25 cellular contexts compared by ENCODE assay signal in genomic region chr1:201497935-201498509, GRCh38. TPM values are rescaled to one million over a fixed set of nuclear protein-coding genes. Genes with fewer than 3 reads are reported as not detected.
DNase-seq lines count a peak whose midpoint lies in the region; TF ChIP-seq lines count a peak whose summit lies in the region.
"Had no signal": no experiment of that assay in that cellular context is flagged by ENCODE, and none has a peak within 500 bp of the region (broad histone marks: within the 10 kb centered on the region; RNA-seq: fewer than 3 reads in every experiment).

No MANE protein-coding gene starts in this region.

- peaks cover 53% of the 10 kb centered on the region for H3K36me3 Mint-ChIP-seq in MCF 10A (ENCODE audit: insufficient read depth, unreplicated experiment)

- WGBS in sigmoid colon, 2 donors: 89 to 95% methylated on average over 16 of the region's 16 CpGs

- peak overlapping the region in 2 of 3 donors; percentile 16 to 96 for H3K4me3 ChIP-seq in breast epithelium
- no peak overlapping the region for H3K4me3 ChIP-seq in iPS-15b (ENCODE audit: low read depth, low read length)
- peak overlapping the region in 3 of 4 donors; percentile 1 to 85 (median 71) for H3K4me3 ChIP-seq in sigmoid colon
- H3K4me3 ChIP-seq in uterus: no peak overlapping the region
- no peak overlapping the region for H3K4me3 ChIP-seq in brain microvascular endothelial cell (ENCODE audit: low read depth, low read length)
- H3K4me3 ChIP-seq: left lung had no signal

- TF ChIP-seq CTCF in breast epithelium (IDR thresholded peaks at IDR 0.05) (no peak), MCF 10A (IDR thresholded peaks at IDR 0.05; ENCODE audit: unreplicated experiment) (no peak), sigmoid colon (IDR thresholded peaks at IDR 0.05) (no peak), uterus (IDR thresholded peaks at IDR 0.05) (no peak), brain microvascular endothelial cell (IDR thresholded peaks at IDR 0.05; ENCODE audit: low read depth, low read length, missing control alignments) (no peak)

- no peaks in the 10 kb centered on the region for H3K9me3 Mint-ChIP-seq in MCF 10A (ENCODE audit: unreplicated experiment)
- H3K9me3 Mint-ChIP-seq: activated CD4-positive, alpha-beta T cell treated with anti-CD3 and anti-CD28 coated beads, Interleukin-2, amount 10 ng/mL, durations not matched to agents 24 days and 14 days; activated T-helper 2 cell treated with anti-CD3 and anti-CD28 coated beads, Interferon-gamma antibody, Interleukin-2, Interleukin-4, amounts not matched to agents 10 μg/mL and 5 μg/mL and 100 μg/mL, durations not matched to agents 14 hours and 24 hours and 36 hours; central memory CD8-positive, alpha-beta T cell; T-helper 1 cell treated with Interleukin-12 subunit alpha and Interleukin-12 subunit beta and Interleukin-4 antibody, amounts not matched to agents 30 μg/mL and 1 μg/mL, for 36 hours had no signal

- in situ Hi-C loops in brain microvascular endothelial cell (cut with HindIII; ENCODE audit: low pct_ligation_motif_present, low sequenced_read_pairs): no loop called here

- peak in 2 of 4 donors; percentile 21 to 27 for TF ChIP-seq EP300 in sigmoid colon (IDR thresholded peaks at IDR 0.05)

- H3K4me1 ChIP-seq in breast epithelium (peaks cover 34 to 52% of the 10 kb centered on the region in 2 donors), iPS-15b (ENCODE audit: control insufficient read depth, insufficient read depth, low read length) (peaks cover 11% of the 10 kb centered on the region), sigmoid colon (peaks cover 0 to 100% (median 97%) of the 10 kb centered on the region in 4 donors), uterus (peaks cover 34 to 42% of the 10 kb centered on the region in 2 donors)

- no peak overlapping the region for H3K27ac Mint-ChIP-seq in MCF 10A (ENCODE audit: low read depth, unreplicated experiment)
- H3K27ac Mint-ChIP-seq: activated CD4-positive, alpha-beta T cell treated with anti-CD3 and anti-CD28 coated beads, Interleukin-2, amount 10 ng/mL, durations not matched to agents 24 days and 14 days; activated T-helper 2 cell treated with anti-CD3 and anti-CD28 coated beads, Interferon-gamma antibody, Interleukin-2, Interleukin-4, amounts not matched to agents 10 μg/mL and 5 μg/mL and 100 μg/mL, durations not matched to agents 14 hours and 24 hours and 36 hours; B cell; T-helper 1 cell treated with Interleukin-12 subunit alpha and Interleukin-12 subunit beta and Interleukin-4 antibody, amounts not matched to agents 30 μg/mL and 1 μg/mL, for 36 hours had no signal

- peak overlapping the region; percentile 17 for H3K9ac ChIP-seq in iPS-15b (ENCODE audit: low read depth, low read length)

- no peak for TF ChIP-seq POLR2A in breast epithelium (IDR thresholded peaks at IDR 0.05)
- no peak for TF ChIP-seq POLR2A in sigmoid colon (IDR thresholded peaks at IDR 0.05)
- TF ChIP-seq POLR2A in uterus (IDR thresholded peaks at IDR 0.05): no peak

- peaks cover 53% of the 10 kb centered on the region for H3K4me1 Mint-ChIP-seq in MCF 10A (ENCODE audit: insufficient read depth, unreplicated experiment)
- H3K4me1 Mint-ChIP-seq: B cell had no signal

- intact Hi-C loops in breast epithelium (cut with DNase I; ENCODE audit: low total_unique reads) (no loop called here), MCF 10A (cut with micrococcal nuclease) (no loop called here), sigmoid colon (cut with DNase I) (no loop called here), uterus (cut with DNase I; ENCODE audit: low total_unique reads) (no loop called here)

- no peak overlapping the region for H3K4me3 Mint-ChIP-seq in MCF 10A (ENCODE audit: unreplicated experiment)
- H3K4me3 Mint-ChIP-seq: activated CD4-positive, alpha-beta T cell treated with anti-CD3 and anti-CD28 coated beads, Interleukin-2, amount 10 ng/mL, durations not matched to agents 24 days and 14 days; B cell; central memory CD8-positive, alpha-beta T cell; T-helper 1 cell treated with Interleukin-12 subunit alpha and Interleukin-12 subunit beta and Interleukin-4 antibody, amounts not matched to agents 30 μg/mL and 1 μg/mL, for 36 hours had no signal

- CTCF ChIA-PET in MCF 10A (lab: Yijun Ruan, JAX): interaction anchor here (0.5 to 70.3 kb wide), 5 partner anchors 6 to 636 kb away, joined by 3 to 3816 read pairs (median 7); partner anchors contain the start of genes CSRP1 and PHLDA3

- H3K9me3 ChIP-seq in breast epithelium: no peaks in the 10 kb centered on the region
- no peaks in the 10 kb centered on the region for H3K9me3 ChIP-seq in iPS-15b (ENCODE audit: control insufficient read depth, insufficient read depth, low read length)
- H3K9me3 ChIP-seq in sigmoid colon: no peaks in the 10 kb centered on the region
- H3K9me3 ChIP-seq in uterus: no peaks in the 10 kb centered on the region
- H3K9me3 ChIP-seq: Caco-2, left lung had no signal

- H3K27me3 Mint-ChIP-seq in MCF 10A (ENCODE audit: insufficient read depth, unreplicated experiment): no peaks in the 10 kb centered on the region
- H3K27me3 Mint-ChIP-seq: activated CD4-positive, alpha-beta T cell treated with anti-CD3 and anti-CD28 coated beads, Interleukin-2, amount 10 ng/mL, durations not matched to agents 24 days and 14 days; B cell; central memory CD8-positive, alpha-beta T cell had no signal

- H3K27me3 ChIP-seq in breast epithelium: no peaks in the 10 kb centered on the region
- H3K27me3 ChIP-seq in iPS-15b (ENCODE audit: control insufficient read depth, insufficient read depth, low read length): no peaks in the 10 kb centered on the region
- H3K27me3 ChIP-seq in sigmoid colon: no peaks in the 10 kb centered on the region
- H3K27me3 ChIP-seq in uterus: no peaks in the 10 kb centered on the region
- no peaks in the 10 kb centered on the region for H3K27me3 ChIP-seq in brain microvascular endothelial cell (replicated peaks)
- H3K27me3 ChIP-seq: left lung had no signal

- BruUV-seq in MCF 10A (replicated peaks; lab: Mats Ljungman, UMichigan): no TSS peak

- DNase-seq in breast epithelium (ENCODE audit: low spot score in 2 of 2) (no peak), MCF 10A (ENCODE audit: unreplicated experiment) (no peak), sigmoid colon (no peak), uterus (no peak), brain microvascular endothelial cell (no peak), glomerular visceral epithelial cell (ENCODE audit: extremely low spot score) (no peak)
- no peak for DNase-seq in NK-92 treated with Interleukin-12 subunit alpha and Interleukin-12 subunit beta, amount 100 ng/mL, for 24 hours (lab: John Stamatoyannopoulos, UW)
- DNase-seq: 8988T; activated CD4-positive, alpha-beta T cell treated with anti-CD3 and anti-CD28 coated beads, Interleukin-2, amount 10 ng/mL, durations not matched to agents 24 days and 14 days; Caco-2; effector memory CD4-positive, alpha-beta T cell; glutamatergic neuron; H7; KBM-7; left lung; NCI-H1694; nucleus accumbens; SHP77 treated with DMSO at 0.1 percent for 48 hours; stimulated activated CD4-positive, alpha-beta T cell treated with anti-CD3 and anti-CD28 coated beads, Interleukin-15, amount 100 ng/mL, for 24 hours had no signal

- H3K36me3 ChIP-seq in breast epithelium (no peaks in the 10 kb centered on the region), iPS-15b (ENCODE audit: control insufficient read depth, insufficient read depth, low read length) (no peaks in the 10 kb centered on the region), sigmoid colon (peaks cover 20 to 53% (median 30%) of the 10 kb centered on the region in 4 donors), uterus (no peaks in the 10 kb centered on the region), brain microvascular endothelial cell (replicated peaks) (peaks cover 87% of the 10 kb centered on the region)

- H3K27ac ChIP-seq in breast epithelium: peak overlapping the region; percentile 97 to 99
- H3K27ac ChIP-seq in sigmoid colon: peak overlapping the region; percentile 92 to 98 (median 96)
- peak overlapping the region; percentile 97 to 99 for H3K27ac ChIP-seq in uterus
- no peak overlapping the region for H3K27ac ChIP-seq in brain microvascular endothelial cell
- H3K27ac ChIP-seq: left lung had no signal

- POLR2A ChIA-PET in MCF 10A (lab: Yijun Ruan, JAX): interaction anchor here (0.6 to 13.9 kb wide), 5 partner anchors 5 to 232 kb away, joined by 3 to 257 read pairs (median 227); partner anchors contain the start of genes CSRP1 and PHLDA3

RNA-seq across cellular contexts. Expression of gene CSRP1, which starts 8.9 kb away (rescaled TPM):
- total RNA-seq in breast epithelium (1,000 to 10,000 TPM in 1 of 3 donors, 100 to 1,000 TPM in 2; 186 to 1,491 (median 767) TPM), MCF 10A (2022) (263 and 358 TPM in 2 replicates), sigmoid colon (1,000 to 10,000 TPM; 4,737 to 8,467 (median 6,048) TPM), uterus (1,000 to 10,000 TPM in 3 of 4 donors, 100 to 1,000 TPM in 1; 913 to 2,516 (median 1,349) TPM)
- 100 to 1,000 TPM; 189 to 296 (median 264) TPM for polyA plus RNA-seq in sigmoid colon

RNA-seq across cellular contexts. Expression of gene PHLDA3, which starts 29.0 kb away (rescaled TPM):
- total RNA-seq in breast epithelium: 100 to 1,000 TPM in 1 of 3 donors, 10 to 100 TPM in 2; 65.7 to 116 (median 92.7) TPM
- 169 and 204 TPM in 2 replicates for total RNA-seq in MCF 10A (2022)
- total RNA-seq in sigmoid colon: 100 to 1,000 TPM in 2 of 4 donors, 10 to 100 TPM in 2; 93.4 to 135 (median 108) TPM
- polyA plus RNA-seq in sigmoid colon: 10 to 100 TPM in 1 of 3 donors, 1 to 10 TPM in 2; 3.2 to 20.8 (median 9.6) TPM
- total RNA-seq in uterus: 10 to 100 TPM; 14.4 to 80.2 (median 43.7) TPM
- total RNA-seq: OCI-LY7 had no signal

RNA-seq across cellular contexts. Expression of gene NAV1, which starts 40.9 kb away (rescaled TPM):
- total RNA-seq in breast epithelium: 10 to 100 TPM; 11.3 to 31.5 (median 22.7) TPM
- 31.4 and 34.9 TPM in 2 replicates for total RNA-seq in MCF 10A (2022)
- 10 to 100 TPM; 17.1 to 44.9 (median 20.9) TPM for total RNA-seq in sigmoid colon
- polyA plus RNA-seq in sigmoid colon: 1 to 10 TPM; 1.8 to 8.2 (median 3.0) TPM
- 10 to 100 TPM; 25.1 to 86.1 (median 58.5) TPM for total RNA-seq in uterus

Comparison
In these comparisons a context has a peak if more than half of its experiments do, and no peak if none do; other contexts are left out.
1. H3K4me3 ChIP-seq: peak in breast epithelium (2 of 3) and sigmoid colon (3 of 4); none in iPS-15b (single experiment), uterus (0 of 2) and brain microvascular endothelial cell (single experiment).